ENCODE assay signal across 9 cellular contexts in the genomic region with DNA sequence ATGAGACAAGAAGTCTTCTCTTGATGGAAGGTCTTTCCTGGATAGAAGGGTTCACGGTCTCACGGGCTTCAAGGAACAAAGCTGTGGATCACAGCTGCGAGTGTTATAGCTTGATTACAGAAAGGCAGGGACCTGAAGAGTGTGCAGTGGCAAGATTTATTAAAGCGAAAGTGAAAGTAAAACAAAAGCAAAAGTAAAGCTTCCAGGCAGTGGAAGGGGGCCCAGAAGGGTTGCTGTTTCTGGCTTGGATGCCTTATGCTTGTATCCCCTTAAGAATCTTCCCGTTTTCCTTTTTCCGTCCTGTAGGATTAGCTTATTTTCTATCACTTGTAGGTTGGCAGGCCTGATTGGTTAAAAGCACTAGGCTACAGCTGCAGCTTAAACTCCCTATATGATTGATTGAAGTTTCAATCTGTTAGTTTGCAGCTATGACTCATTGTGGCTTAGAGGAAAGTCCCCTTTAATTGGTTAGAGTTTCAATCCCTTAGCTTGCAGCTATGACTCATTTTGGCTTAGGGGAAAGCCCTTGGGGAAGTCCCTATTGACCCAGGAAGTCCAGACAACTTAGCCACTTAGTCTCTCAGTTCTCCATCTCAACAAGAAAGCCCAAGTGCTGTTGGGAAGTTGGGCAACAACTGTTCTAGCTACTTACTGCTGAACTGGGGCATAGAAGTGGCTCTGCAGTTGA.
DNase-seq lines count a peak whose midpoint lies in the region; ATAC-seq and TF ChIP-seq lines count a peak whose summit lies in the region.
"Had no signal": no experiment of that assay in that cellular context is flagged by ENCODE, and none has a peak within 500 bp of the region (broad histone marks: within the 10 kb centered on the region; RNA-seq: fewer than 3 reads in every experiment).

No MANE protein-coding gene starts in this region.

- H3K27ac ChIP-seq in KOPT-K1 (ENCODE audit: low read depth, low read length, poor library complexity, severe bottlenecking) = peak overlapping the region; percentile 53
- no peak overlapping the region for H3K27ac ChIP-seq in MM.1S (ENCODE audit: low read length)
- H3K27ac ChIP-seq: HL-60 had no signal

- peak; percentile 63 for DNase-seq in activated CD8-positive, alpha-beta memory T cell treated with anti-CD3 and anti-CD28 coated beads, Interleukin-2, amount 10 ng/mL, durations not matched to agents 7 days and 5 days
- DNase-seq in activated CD8-positive, alpha-beta memory T cell treated with anti-CD3 and anti-CD28 coated beads, Interleukin-2, amount 50 U/mL, for 4 hours = no peak
- no peak for DNase-seq in activated naive CD8-positive, alpha-beta T cell treated with anti-CD3 and anti-CD28 coated beads, Interleukin-2, amount 10 ng/mL, durations not matched to agents 7 days and 5 days
- DNase-seq in stimulated activated naive CD8-positive, alpha-beta T cell treated with anti-CD3 and anti-CD28 coated beads, Interleukin-15, amount 100 ng/mL, for 72 hours = peak; percentile 36 to 82
- DNase-seq in MM.1S (no peak), NCI-H1694 (lab: John Stamatoyannopoulos, UW) (no peak), Right ventricle myocardium superior (no peak)

- H3K9me3 ChIP-seq in KOPT-K1 (ENCODE audit: insufficient read depth, low read length, poor library complexity, severe bottlenecking) = no peaks in the 10 kb centered on the region
- no peaks in the 10 kb centered on the region for H3K9me3 ChIP-seq in MM.1S (replicated peaks; ENCODE audit: insufficient read depth, low read length)

- H3K27me3 ChIP-seq in MM.1S (replicated peaks; ENCODE audit: insufficient read depth, low read length) = no peaks in the 10 kb centered on the region

- H3K27ac Mint-ChIP-seq in activated CD8-positive, alpha-beta memory T cell treated with anti-CD3 and anti-CD28 coated beads, Interleukin-2, amount 10 ng/mL, durations not matched to agents 7 days and 5 days = peak overlapping the region; percentile 73
- H3K27ac Mint-ChIP-seq in activated naive CD8-positive, alpha-beta T cell treated with anti-CD3 and anti-CD28 coated beads, Interleukin-2, amount 10 ng/mL, durations not matched to agents 7 days and 5 days = peak overlapping the region; percentile 88
- H3K27ac Mint-ChIP-seq in stimulated activated naive CD8-positive, alpha-beta T cell treated with anti-CD3 and anti-CD28 coated beads, Interleukin-15, amount 100 ng/mL, for 72 hours = peak overlapping the region; percentile 93 to 95

- peaks cover 2% of the 10 kb centered on the region for H3K9me3 Mint-ChIP-seq in activated CD8-positive, alpha-beta memory T cell treated with anti-CD3 and anti-CD28 coated beads, Interleukin-2, amount 10 ng/mL, durations not matched to agents 7 days and 5 days (ENCODE audit: low read depth)
- H3K9me3 Mint-ChIP-seq in activated naive CD8-positive, alpha-beta T cell treated with anti-CD3 and anti-CD28 coated beads, Interleukin-2, amount 10 ng/mL, durations not matched to agents 7 days and 5 days = peaks cover 1% of the 10 kb centered on the region
- peaks cover 0 to 22% of the 10 kb centered on the region in 2 donors for H3K9me3 Mint-ChIP-seq in stimulated activated naive CD8-positive, alpha-beta T cell treated with anti-CD3 and anti-CD28 coated beads, Interleukin-15, amount 100 ng/mL, for 72 hours

- H3K4me3 ChIP-seq in MM.1S (ENCODE audit: low read length) = no peak overlapping the region

- H3K36me3 Mint-ChIP-seq in activated CD8-positive, alpha-beta memory T cell treated with anti-CD3 and anti-CD28 coated beads, Interleukin-2, amount 10 ng/mL, durations not matched to agents 7 days and 5 days = peaks cover 2% of the 10 kb centered on the region
- H3K36me3 Mint-ChIP-seq in activated naive CD8-positive, alpha-beta T cell treated with anti-CD3 and anti-CD28 coated beads, Interleukin-2, amount 10 ng/mL, durations not matched to agents 7 days and 5 days = no peaks in the 10 kb centered on the region

- peak overlapping the region; percentile 71 for H3K4me3 Mint-ChIP-seq in activated CD8-positive, alpha-beta memory T cell treated with anti-CD3 and anti-CD28 coated beads, Interleukin-2, amount 10 ng/mL, durations not matched to agents 7 days and 5 days
- H3K4me3 Mint-ChIP-seq in activated naive CD8-positive, alpha-beta T cell treated with anti-CD3 and anti-CD28 coated beads, Interleukin-2, amount 10 ng/mL, durations not matched to agents 7 days and 5 days = peak overlapping the region; percentile 75
- H3K4me3 Mint-ChIP-seq in stimulated activated naive CD8-positive, alpha-beta T cell treated with anti-CD3 and anti-CD28 coated beads, Interleukin-15, amount 100 ng/mL, for 72 hours = peak overlapping the region; percentile 31 to 72

- H3F3A ChIP-seq in MM.1S (ENCODE audit: insufficient read depth, low read length) = no peaks in the 10 kb centered on the region

- POLR2A ChIA-PET in activated naive CD8-positive, alpha-beta T cell treated with anti-CD3 and anti-CD28 coated beads, Interleukin-2, amount 10 ng/mL, durations not matched to agents 7 days and 5 days (lab: Charles Lee) = no interaction called here

- no peaks in the 10 kb centered on the region for H3K4me1 ChIP-seq in MM.1S (ENCODE audit: low read length)

- H3K36me3 ChIP-seq in KOPT-K1 (ENCODE audit: insufficient read depth, low read length) = no peaks in the 10 kb centered on the region
- no peaks in the 10 kb centered on the region for H3K36me3 ChIP-seq in MM.1S (replicated peaks; ENCODE audit: insufficient read depth, low read length)

- H3K27me3 Mint-ChIP-seq in activated CD8-positive, alpha-beta memory T cell treated with anti-CD3 and anti-CD28 coated beads, Interleukin-2, amount 10 ng/mL, durations not matched to agents 7 days and 5 days = peaks cover 3% of the 10 kb centered on the region
- no peaks in the 10 kb centered on the region for H3K27me3 Mint-ChIP-seq in activated naive CD8-positive, alpha-beta T cell treated with anti-CD3 and anti-CD28 coated beads, Interleukin-2, amount 10 ng/mL, durations not matched to agents 7 days and 5 days
- no peaks in the 10 kb centered on the region for H3K27me3 Mint-ChIP-seq in stimulated activated naive CD8-positive, alpha-beta T cell treated with anti-CD3 and anti-CD28 coated beads, Interleukin-15, amount 100 ng/mL, for 72 hours

- no peak for TF ChIP-seq CTCF in MM.1S (IDR thresholded peaks at IDR 0.05; ENCODE audit: low read length)

- no peak overlapping the region for H2AFZ ChIP-seq in MM.1S (ENCODE audit: low read length)

- no peaks in the 10 kb centered on the region for H3K9me2 ChIP-seq in MM.1S (replicated peaks; ENCODE audit: insufficient read depth, low read length)

- H3K79me2 ChIP-seq in MM.1S (ENCODE audit: low read length) = no peaks in the 10 kb centered on the region

- peaks cover 36% of the 10 kb centered on the region for H3K4me1 Mint-ChIP-seq in activated CD8-positive, alpha-beta memory T cell treated with anti-CD3 and anti-CD28 coated beads, Interleukin-2, amount 10 ng/mL, durations not matched to agents 7 days and 5 days
- H3K4me1 Mint-ChIP-seq in activated naive CD8-positive, alpha-beta T cell treated with anti-CD3 and anti-CD28 coated beads, Interleukin-2, amount 10 ng/mL, durations not matched to agents 7 days and 5 days = peaks cover 16% of the 10 kb centered on the region
- H3K4me1 Mint-ChIP-seq in stimulated activated naive CD8-positive, alpha-beta T cell treated with anti-CD3 and anti-CD28 coated beads, Interleukin-15, amount 100 ng/mL, for 72 hours = peaks cover 41% of the 10 kb centered on the region

- H4K20me1 ChIP-seq in MM.1S (ENCODE audit: insufficient read depth, low read length) = no peaks in the 10 kb centered on the region

- ATAC-seq in activated CD8-positive, alpha-beta memory T cell treated with anti-CD3 and anti-CD28 coated beads, Interleukin-2, amount 10 ng/mL, durations not matched to agents 7 days and 5 days = peak; percentile 84
- peak; percentile 79 for ATAC-seq in activated naive CD8-positive, alpha-beta T cell treated with anti-CD3 and anti-CD28 coated beads, Interleukin-2, amount 10 ng/mL, durations not matched to agents 7 days and 5 days (ENCODE audit: low read depth)
- peak; percentile 79 for ATAC-seq in stimulated activated naive CD8-positive, alpha-beta T cell treated with anti-CD3 and anti-CD28 coated beads, Interleukin-15, amount 100 ng/mL, for 72 hours
- ATAC-seq in Right ventricle myocardium superior (ENCODE audit: poor library complexity) = no peak

- CTCF ChIA-PET in activated CD8-positive, alpha-beta memory T cell treated with anti-CD3 and anti-CD28 coated beads, Interleukin-2, amount 10 ng/mL, durations not matched to agents 7 days and 5 days (lab: Charles Lee) = interaction anchor here (1.3 kb wide), 1 partner anchor 590 kb away, joined by 3 read pairs; no protein-coding TSS in a partner anchor

- intact Hi-C loops in Right ventricle myocardium superior (cut with DNase I) = no loop called here

- H3K9ac ChIP-seq in MM.1S (ENCODE audit: low read length) = no peak overlapping the region

- H3K4me2 ChIP-seq in MM.1S (ENCODE audit: low read depth, low read length) = no peak overlapping the region

Comparison
In these comparisons a context has a peak if more than half of its experiments do, and no peak if none do; other contexts are left out.
1. DNase-seq: peak in activated CD8-positive, alpha-beta memory T cell treated with anti-CD3 and anti-CD28 coated beads, Interleukin-2, amount 10 ng/mL, durations not matched to agents 7 days and 5 days (single experiment) and stimulated activated naive CD8-positive, alpha-beta T cell treated with anti-CD3 and anti-CD28 coated beads, Interleukin-15, amount 100 ng/mL, for 72 hours (2 of 2); none in activated CD8-positive, alpha-beta memory T cell treated with anti-CD3 and anti-CD28 coated beads, Interleukin-2, amount 50 U/mL, for 4 hours (single experiment), activated naive CD8-positive, alpha-beta T cell treated with anti-CD3 and anti-CD28 coated beads, Interleukin-2, amount 10 ng/mL, durations not matched to agents 7 days and 5 days (single experiment), MM.1S (single experiment), NCI-H1694 (single experiment) and Right ventricle myocardium superior (single experiment).
2. Peak in every context shown above with its lines, with median percentiles within 50 percentile points of each other: H3K27ac Mint-ChIP-seq and H3K4me3 Mint-ChIP-seq.